In genomic region chr7:50466815-50467569, GRCh38 we compare ENCODE assay signal across 26 cellular contexts. TPM values are rescaled to one million over a fixed set of nuclear protein-coding genes. Genes with fewer than 3 reads are reported as not detected.
DNase-seq lines count a peak whose midpoint lies in the region; ATAC-seq, FAIRE-seq and TF ChIP-seq lines count a peak whose summit lies in the region.
"Had no signal": no experiment of that assay in that cellular context is flagged by ENCODE, and none has a peak within 500 bp of the region (broad histone marks: within the 10 kb centered on the region; RNA-seq: fewer than 3 reads in every experiment).

No MANE protein-coding gene starts in this region.

- peak overlapping the region; percentile 40 for H3K27ac Mint-ChIP-seq in activated naive CD8-positive, alpha-beta T cell treated with anti-CD3 and anti-CD28 coated beads, Interleukin-2, amount 10 ng/mL, durations not matched to agents 7 days and 5 days
- H3K27ac Mint-ChIP-seq in activated naive CD8-positive, alpha-beta T cell treated with anti-CD3 and anti-CD28 coated beads, Interleukin-2, amount 50 U/mL, for 24 hours = no peak overlapping the region
- H3K27ac Mint-ChIP-seq: H9, nephron progenitor cell, T-cell had no signal

- TF ChIP-seq CTCF in K562 (IDR thresholded peaks at IDR 0.05 in 2 of 3, conservative IDR thresholded peaks at IDR 0.05 in 1 of 3; ENCODE audit: insufficient read depth in 2 of 3, low read depth in 1 of 3, low read length in 3 of 3) (no peak), gastrocnemius medialis (IDR thresholded peaks at IDR 0.05 in 4 of 5, conservative IDR thresholded peaks at IDR 0.05 in 1 of 5) (no peak)

- no peaks in the 10 kb centered on the region for H3K9me3 ChIP-seq in K562 (replicated peaks; ENCODE audit: control insufficient read depth, insufficient read depth, low read depth, low read length)
- no peaks in the 10 kb centered on the region for H3K9me3 ChIP-seq in gastrocnemius medialis
- H3K9me3 ChIP-seq: adrenal gland, suprapubic skin, upper lobe of right lung had no signal

- no peak overlapping the region for H3K4me2 ChIP-seq in K562 (ENCODE audit: insufficient read depth, low read length)

- POLR2A ChIA-PET in activated naive CD8-positive, alpha-beta T cell treated with anti-CD3 and anti-CD28 coated beads, Interleukin-2, amount 10 ng/mL, durations not matched to agents 7 days and 5 days (lab: Charles Lee) = no interaction called here
- POLR2A ChIA-PET in K562 (lab: Yijun Ruan, JAX) = no interaction called here

- no peak overlapping the region for H3K9ac ChIP-seq in K562 (ENCODE audit: insufficient read depth in 1 of 2, low read depth in 2 of 2, low read length in 2 of 2)
- H3K9ac ChIP-seq: parathyroid adenoma had no signal

- H3K4me3 ChIP-seq in K562 = no peak overlapping the region
- no peak overlapping the region for H3K4me3 ChIP-seq in gastrocnemius medialis
- H3K4me3 ChIP-seq: lung, suprapubic skin, upper lobe of right lung had no signal

- H3K36me3 ChIP-seq in K562 (ENCODE audit: control insufficient read depth, insufficient read depth, low read length) (no peaks in the 10 kb centered on the region), gastrocnemius medialis (no peaks in the 10 kb centered on the region)
- H3K36me3 ChIP-seq: adrenal gland, suprapubic skin, upper lobe of right lung had no signal

- no peak overlapping the region for H3K4me3 Mint-ChIP-seq in activated naive CD8-positive, alpha-beta T cell treated with anti-CD3 and anti-CD28 coated beads, Interleukin-2, amount 10 ng/mL, durations not matched to agents 7 days and 5 days
- H3K4me3 Mint-ChIP-seq in activated naive CD8-positive, alpha-beta T cell treated with anti-CD3 and anti-CD28 coated beads, Interleukin-2, amount 50 U/mL, for 24 hours = no peak overlapping the region
- no peak overlapping the region for H3K4me3 Mint-ChIP-seq in activated T-cell treated with anti-CD3 and anti-CD28 coated beads, Interleukin-2, amount 50 U/mL, for 4 hours
- H3K4me3 Mint-ChIP-seq: H9, nephron progenitor cell had no signal

- no peak for ATAC-seq in activated naive CD8-positive, alpha-beta T cell treated with anti-CD3 and anti-CD28 coated beads, Interleukin-2, amount 10 ng/mL, durations not matched to agents 7 days and 5 days (ENCODE audit: low read depth)
- ATAC-seq in activated naive CD8-positive, alpha-beta T cell treated with anti-CD3 and anti-CD28 coated beads, Interleukin-2, amount 50 U/mL, for 24 hours = no peak
- no peak for ATAC-seq in K562
- no peak for ATAC-seq in gastrocnemius medialis
- ATAC-seq in activated T-cell treated with anti-CD3 and anti-CD28 coated beads, Interleukin-2, amount 50 U/mL, for 4 hours = no peak
- ATAC-seq in HG02642 (IDR thresholded peaks at IDR 0.05; ENCODE audit: poor library complexity, unreplicated experiment) = no peak
- no peak for ATAC-seq in GM19395 (IDR thresholded peaks at IDR 0.05; ENCODE audit: unreplicated experiment)

- no peaks in the 10 kb centered on the region for H3K9me3 Mint-ChIP-seq in activated naive CD8-positive, alpha-beta T cell treated with anti-CD3 and anti-CD28 coated beads, Interleukin-2, amount 10 ng/mL, durations not matched to agents 7 days and 5 days
- H3K9me3 Mint-ChIP-seq in activated naive CD8-positive, alpha-beta T cell treated with anti-CD3 and anti-CD28 coated beads, Interleukin-2, amount 50 U/mL, for 24 hours = no peaks in the 10 kb centered on the region
- no peaks in the 10 kb centered on the region for H3K9me3 Mint-ChIP-seq in activated T-cell treated with anti-CD3 and anti-CD28 coated beads, Interleukin-2, amount 50 U/mL, for 4 hours
- H3K9me3 Mint-ChIP-seq: T-cell had no signal

- H3K27me3 ChIP-seq in K562 (ENCODE audit: control insufficient read depth in 2 of 2, insufficient read depth in 2 of 2, low read length in 2 of 2) = peaks cover 10 to 53% of the 10 kb centered on the region in 2 experiments
- H3K27me3 ChIP-seq in gastrocnemius medialis = no peaks in the 10 kb centered on the region
- H3K27me3 ChIP-seq: adrenal gland, suprapubic skin, upper lobe of right lung had no signal

- H3K4me1 Mint-ChIP-seq in activated naive CD8-positive, alpha-beta T cell treated with anti-CD3 and anti-CD28 coated beads, Interleukin-2, amount 10 ng/mL, durations not matched to agents 7 days and 5 days = peaks cover 6% of the 10 kb centered on the region
- peaks cover 11% of the 10 kb centered on the region for H3K4me1 Mint-ChIP-seq in activated naive CD8-positive, alpha-beta T cell treated with anti-CD3 and anti-CD28 coated beads, Interleukin-2, amount 50 U/mL, for 24 hours
- peaks cover 10% of the 10 kb centered on the region for H3K4me1 Mint-ChIP-seq in activated T-cell treated with anti-CD3 and anti-CD28 coated beads, Interleukin-2, amount 50 U/mL, for 4 hours (ENCODE audit: low read depth)
- H3K4me1 Mint-ChIP-seq: nephron progenitor cell had no signal

- no peaks in the 10 kb centered on the region for H4K20me1 ChIP-seq in K562 (replicated peaks; ENCODE audit: control insufficient read depth, insufficient read depth, low read length)

- TF ChIP-seq POLR2A in K562 (conservative IDR thresholded peaks at IDR 0.05) (no peak), gastrocnemius medialis (IDR thresholded peaks at IDR 0.05) (no peak)

- no peaks in the 10 kb centered on the region for H3K9me1 ChIP-seq in K562 (ENCODE audit: control insufficient read depth, insufficient read depth, low read length)

- H3K4me1 ChIP-seq in K562 (replicated peaks in 1 of 2; ENCODE audit: control insufficient read depth in 2 of 2, insufficient read depth in 2 of 2, low read length in 2 of 2) (peaks cover 3 to 6% of the 10 kb centered on the region in 2 experiments; a peak in 3 of 5 replicates), gastrocnemius medialis (peaks cover 5% of the 10 kb centered on the region in 2 donors)

- FAIRE-seq in K562 (lab: Jason Lieb, UNC) = no peak

- in situ Hi-C loops in K562 (cut with MboI) (loop anchor here (5.0 kb wide), 1 partner anchor 90 kb away; no protein-coding TSS in a partner anchor), gastrocnemius medialis (cut with MboI; ENCODE audit: low sequenced_read_pairs in 4 of 4) (loop anchor here (5.0 to 25.0 kb wide), 9 partner anchors 128 to 895 kb away; partner anchors contain the start of gene GRB10 (in 2 of the 4))

- peak overlapping the region; percentile 88; the same call in 1 of the 2 replicates for H2AFZ ChIP-seq in K562 (ENCODE audit: low read depth, low read length)

- H3K27me3 Mint-ChIP-seq in activated naive CD8-positive, alpha-beta T cell treated with anti-CD3 and anti-CD28 coated beads, Interleukin-2, amount 10 ng/mL, durations not matched to agents 7 days and 5 days = peaks cover 4% of the 10 kb centered on the region
- H3K27me3 Mint-ChIP-seq in activated naive CD8-positive, alpha-beta T cell treated with anti-CD3 and anti-CD28 coated beads, Interleukin-2, amount 50 U/mL, for 24 hours = peaks cover 2% of the 10 kb centered on the region
- H3K27me3 Mint-ChIP-seq in activated T-cell treated with anti-CD3 and anti-CD28 coated beads, Interleukin-2, amount 50 U/mL, for 4 hours (ENCODE audit: low read depth) = peaks cover 3% of the 10 kb centered on the region

- no peak for TF ChIP-seq RAD21 in K562 (CRISPR knock-in tag; conservative IDR thresholded peaks at IDR 0.05 in 1 of 2, IDR thresholded peaks at IDR 0.05 in 1 of 2)

- CTCF ChIA-PET in K562 (lab: Yijun Ruan, JAX; ENCODE audit: low intra/inter-chr PET ratio) = interaction anchor here (1.4 to 1.9 kb wide), 4 partner anchors 166 to 694 kb away, joined by 5 to 11 read pairs (median 10); no protein-coding TSS in a partner anchor

- H3K27ac ChIP-seq in K562 (ENCODE audit: extremely low read depth, low read depth, low read length) = no peak overlapping the region
- H3K27ac ChIP-seq in gastrocnemius medialis = peak overlapping the region in 3 of 4 donors; percentile 71 to 81 (median 75)
- H3K27ac ChIP-seq: epithelial cell of prostate, parathyroid adenoma, PC-9, suprapubic skin, upper lobe of right lung had no signal

- intact Hi-C loops in K562 (cut with micrococcal nuclease) (loop anchor here (5.0 to 10.0 kb wide), 5 partner anchors 95 to 695 kb away; no protein-coding TSS in a partner anchor), gastrocnemius medialis (cut with DNase I; ENCODE audit: low total_unique reads) (loop anchor here (10.0 kb wide), 3 partner anchors 328 to 698 kb away; no protein-coding TSS in a partner anchor)

- no TSS peak for BruUV-seq in K562 (replicated peaks; lab: Mats Ljungman, UMichigan)

- no peak for TF ChIP-seq EP300 in K562 (IDR thresholded peaks at IDR 0.05; ENCODE audit: low read length)

- no peaks in the 10 kb centered on the region for H3K36me3 Mint-ChIP-seq in activated naive CD8-positive, alpha-beta T cell treated with anti-CD3 and anti-CD28 coated beads, Interleukin-2, amount 10 ng/mL, durations not matched to agents 7 days and 5 days
- H3K36me3 Mint-ChIP-seq in activated naive CD8-positive, alpha-beta T cell treated with anti-CD3 and anti-CD28 coated beads, Interleukin-2, amount 50 U/mL, for 24 hours (ENCODE audit: low read depth) = no peaks in the 10 kb centered on the region
- no peaks in the 10 kb centered on the region for H3K36me3 Mint-ChIP-seq in activated T-cell treated with anti-CD3 and anti-CD28 coated beads, Interleukin-2, amount 50 U/mL, for 4 hours (ENCODE audit: insufficient read depth)
- H3K36me3 Mint-ChIP-seq: T-cell had no signal

- no peak for DNase-seq in activated naive CD8-positive, alpha-beta T cell treated with anti-CD3 and anti-CD28 coated beads, Interleukin-2, amount 10 ng/mL, durations not matched to agents 7 days and 5 days
- no peak for DNase-seq in activated naive CD8-positive, alpha-beta T cell treated with anti-CD3 and anti-CD28 coated beads, Interleukin-2, amount 50 U/mL, for 24 hours
- peak; percentile 37 to 85 for DNase-seq in NCI-H524 (lab: John Stamatoyannopoulos, UW)
- DNase-seq in K562 (ENCODE audit: extremely low read depth in 1 of 4, low spot score in 3 of 4) = no peak
- no peak for DNase-seq in gastrocnemius medialis
- no peak for DNase-seq in activated T-cell treated with anti-CD3 and anti-CD28 coated beads, Interleukin-2, amount 50 U/mL, for 4 hours
- DNase-seq: ACHN; activated effector memory CD4-positive, alpha-beta T cell treated with anti-CD3 and anti-CD28 coated beads, Interleukin-2, amount 50 U/mL, for 16 hours; activated T-cell treated with anti-CD3 and anti-CD28 coated beads for 4 hours; glutamatergic neuron; H9; MM.1S; NCI-H2029; NCI-H345; nephron progenitor cell; PC-9; stimulated activated CD4-positive, alpha-beta T cell treated with anti-CD3 and anti-CD28 coated beads, Interleukin-4, amount 100 ng/mL, for 1 hour; upper lobe of right lung had no signal

- no peaks in the 10 kb centered on the region for H3K79me2 ChIP-seq in K562 (ENCODE audit: control insufficient read depth, insufficient read depth, low read length)
- H3K79me2 ChIP-seq: parathyroid adenoma had no signal

- WGBS in K562 (ENCODE audit: insufficient coverage, low coverage, missing lambda C conversion rate) = 60% methylated on average over 11 of the region's 11 CpGs

RNA-seq across cellular contexts. Expression of gene FIGNL1, which starts 16.8 kb away (rescaled TPM):
- total RNA-seq in activated naive CD8-positive, alpha-beta T cell treated with anti-CD3 and anti-CD28 coated beads, Interleukin-2, amount 10 ng/mL, durations not matched to agents 7 days and 5 days = 10 to 100 TPM; 28.4 to 30.9 TPM
- 11.5 and 48.7 TPM in 2 replicates for total RNA-seq in K562 (2011; cell fraction: chromatin; rRNA removed; ENCODE audit: low replicate concordance)
- total RNA-seq in K562 (2011; cell fraction: nucleolus; rRNA removed) = 9.8 and 12.1 TPM in 2 replicates
- 19.5 TPM in 2 replicates for total RNA-seq in K562 (2011; cell fraction: nucleoplasm; rRNA removed)
- total RNA-seq in K562 (2014; rRNA removed) (21.6 and 24.1 TPM in 2 replicates), K562 (2014; rRNA removed; fragmentation: Illumina TruSeq; extraction: Trizol) (42.4 and 48.3 TPM in 2 replicates), K562 (2015; rRNA removed; fragmentation: Illumina TruSeq; extraction: Trizol) (42.4 and 46.7 TPM in 2 replicates), K562 (2021) (25.8 and 28.3 TPM in 2 replicates), gastrocnemius medialis (1 to 10 TPM; 2.3 to 9.2 (median 6.2) TPM)
- polyA plus RNA-seq in K562 (2011; rRNA removed) (37.6 and 48.3 TPM in 2 replicates), K562 (2014; fragmentation: Illumina TruSeq; extraction: Trizol) (28.5 and 30.7 TPM in 2 replicates), K562 (2014; fragmentation: Nextera tagmentation; extraction: Ambion mirVana) (10 to 100 TPM; 15.5 to 22.7 TPM), K562 (2014; rRNA removed) (27.6 and 29.4 TPM in 2 replicates)
- 16.0 and 25.1 TPM in 2 replicates for polyA plus RNA-seq in K562 (2011; cell fraction: cytosol; rRNA removed)
- polyA plus RNA-seq in K562 (2011; cell fraction: nucleus; rRNA removed) = 28.2 and 31.2 TPM in 2 replicates
- 21.0 and 22.9 TPM in 2 replicates for polyA plus RNA-seq in K562 (2012)
- 48.9 and 55.0 TPM in 2 replicates for polyA minus RNA-seq in K562 (2011; rRNA and poly(A)+ RNA removed)
- 14.7 and 21.5 TPM in 2 replicates for polyA minus RNA-seq in K562 (2011; cell fraction: cytosol; rRNA and poly(A)+ RNA removed)
- 18.3 and 29.4 TPM in 2 replicates for polyA minus RNA-seq in K562 (2011; cell fraction: nucleus; rRNA and poly(A)+ RNA removed)
- 10 to 100 TPM; 27.9 to 40.7 (median 35.1) TPM for total RNA-seq in activated T-cell treated with anti-CD3 and anti-CD28 coated beads, Interleukin-2, amount 50 U/mL, for 4 hours

Comparison
In these comparisons a context has a peak if more than half of its experiments do, and no peak if none do; other contexts are left out.
1. DNase-seq: peak in NCI-H524 (2 of 2); none in activated naive CD8-positive, alpha-beta T cell treated with anti-CD3 and anti-CD28 coated beads, Interleukin-2, amount 10 ng/mL, durations not matched to agents 7 days and 5 days (single experiment), activated naive CD8-positive, alpha-beta T cell treated with anti-CD3 and anti-CD28 coated beads, Interleukin-2, amount 50 U/mL, for 24 hours (single experiment), K562 (0 of 4), gastrocnemius medialis (0 of 2) and activated T-cell treated with anti-CD3 and anti-CD28 coated beads, Interleukin-2, amount 50 U/mL, for 4 hours (single experiment).